Comparison of ENCODE assay signal across 9 cellular contexts in genomic region chr1:160883586-160883985, GRCh38. TPM values are rescaled to one million over a fixed set of nuclear protein-coding genes. Genes with fewer than 3 reads are reported as not detected.
"Had no signal": no experiment of that assay in that cellular context is flagged by ENCODE, and none has a peak within 500 bp of the region (broad histone marks: within the 10 kb centered on the region; RNA-seq: fewer than 3 reads in every experiment).

No MANE protein-coding gene starts in this region.

- H3K4me1 Mint-ChIP-seq: GM23338, H9 had no signal

- H3K27ac Mint-ChIP-seq: GM23338, IgD-negative memory B cell had no signal

- H3K4me3 Mint-ChIP-seq: GM23338, H9, IgD-negative memory B cell had no signal

- H2AFZ ChIP-seq: GM23338 had no signal

- H3K4me3 ChIP-seq: GM23338 had no signal

- DNase-seq: H9, HCEC 1CT, KBM-7 had no signal

- H3K4me2 ChIP-seq: GM23338 had no signal

- FAIRE-seq: H1, H54, HepG2 had no signal

- ATAC-seq: GM23338, HepG2 had no signal

- H3K9me3 Mint-ChIP-seq: GM23338, H9 had no signal

RNA-seq across cellular contexts. Expression of gene ITLN1, which starts 1.4 kb away (rescaled TPM):
- total RNA-seq: GM23338, H1, H9, HepG2, HT1080 had no signal
- polyA plus RNA-seq: GM23338, H1, HepG2, IgD-negative memory B cell had no signal

RNA-seq across cellular contexts. Expression of gene CD244, which starts 20.9 kb away (rescaled TPM):
- total RNA-seq: GM23338, H1, H9, HT1080 had no signal
- polyA plus RNA-seq: GM23338, H1, HepG2 had no signal
